In genomic region chr20:2694519-2694918, GRCh38 we compare ENCODE assay signal across 19 cellular contexts. TPM values are rescaled to one million over a fixed set of nuclear protein-coding genes. Genes with fewer than 3 reads are reported as not detected.
DNase-seq lines count a peak whose midpoint lies in the region; ATAC-seq and TF ChIP-seq lines count a peak whose summit lies in the region.
"Had no signal": no experiment of that assay in that cellular context is flagged by ENCODE, and none has a peak within 500 bp of the region (broad histone marks: within the 10 kb centered on the region; RNA-seq: fewer than 3 reads in every experiment).

No MANE protein-coding gene starts in this region.

- H3K36me3 Mint-ChIP-seq in activated CD8-positive, alpha-beta memory T cell treated with anti-CD3 and anti-CD28 coated beads, Interleukin-2, amount 10 ng/mL, durations not matched to agents 7 days and 5 days: peaks cover 2% of the 10 kb centered on the region
- H3K36me3 Mint-ChIP-seq in activated T-helper 1 cell treated with anti-CD3 and anti-CD28 coated beads, Interleukin-12 subunit alpha, Interleukin-12 subunit beta, Interleukin-2, Interleukin-4 antibody, amounts not matched to agents 30 ng/mL and 10 ng/mL and 1 ng/mL, durations not matched to agents 14 hours and 24 hours and 36 hours (ENCODE audit: low read depth): peaks cover 7% of the 10 kb centered on the region
- peaks cover 0 to 5% (median 0%) of the 10 kb centered on the region in 3 experiments; a peak in 2 of 7 replicates for H3K36me3 Mint-ChIP-seq in H9 (ENCODE audit: insufficient read depth in 1 of 3, low read depth in 3 of 3)
- H3K36me3 Mint-ChIP-seq: activated naive CD8-positive, alpha-beta T cell treated with anti-CD3 and anti-CD28 coated beads, Interleukin-2, amount 10 ng/mL, durations not matched to agents 7 days and 5 days had no signal

- no peak for TF ChIP-seq POLR2A in spleen (IDR thresholded peaks at IDR 0.05)

- no peak overlapping the region for H2BK20ac ChIP-seq in H9 (ENCODE audit: low read depth, low read length, poor library complexity, severe bottlenecking)

- no peaks in the 10 kb centered on the region for H3K36me3 ChIP-seq in spleen
- H3K36me3 ChIP-seq: lower lobe of right lung had no signal

- no peak overlapping the region for H3K4ac ChIP-seq in H9 (ENCODE audit: low read depth, low read length)

- no peak overlapping the region for H3K18ac ChIP-seq in H9 (ENCODE audit: insufficient read length, low read depth, low read length)

- H4K91ac ChIP-seq in H9 (ENCODE audit: insufficient read length, low read depth, low read length): no peak overlapping the region

- H3K79me1 ChIP-seq in H9 (ENCODE audit: insufficient read depth, low read depth, low read length, poor library complexity, severe bottlenecking): no peaks in the 10 kb centered on the region

- H2AK5ac ChIP-seq in H9 (ENCODE audit: insufficient read length, low read length): no peak overlapping the region

- H3K14ac ChIP-seq in H9 (ENCODE audit: insufficient read depth, low read length): no peak overlapping the region

- ATAC-seq in activated CD8-positive, alpha-beta memory T cell treated with anti-CD3 and anti-CD28 coated beads, Interleukin-2, amount 10 ng/mL, durations not matched to agents 7 days and 5 days: no peak
- ATAC-seq in left lobe of liver: no peak
- ATAC-seq in GM21381 (IDR thresholded peaks at IDR 0.05; ENCODE audit: unreplicated experiment): no peak

- no peak overlapping the region for H3K56ac ChIP-seq in H9 (ENCODE audit: insufficient read length, low read depth, low read length)

- H3K9me3 ChIP-seq in spleen (no peaks in the 10 kb centered on the region), H9 (ENCODE audit: control insufficient read depth, low read depth, low read length) (no peaks in the 10 kb centered on the region)
- H3K9me3 ChIP-seq: Caco-2, lower lobe of right lung had no signal

- no peak overlapping the region for H3K4me3 ChIP-seq in spleen
- H3K4me3 ChIP-seq: K562 had no signal

- H3K4me2 ChIP-seq in H9 (ENCODE audit: insufficient read depth, insufficient read length, low read length): no peak overlapping the region

- no peak overlapping the region for H3K27ac ChIP-seq in spleen
- no peak overlapping the region for H3K27ac ChIP-seq in H9 (ENCODE audit: insufficient read length, low read depth, low read length)
- H3K27ac ChIP-seq: lower lobe of right lung had no signal

- no peak overlapping the region for H3T11ph ChIP-seq in H9 (ENCODE audit: low read length)

- no peaks in the 10 kb centered on the region for H3K23me2 ChIP-seq in H9 (ENCODE audit: insufficient read length, low read depth, low read length, poor library complexity, severe bottlenecking)

- peaks cover 0 to 90% (median 35%) of the 10 kb centered on the region in 7 donors for H3K27me3 ChIP-seq in spleen (replicated peaks in 1 of 7)
- peaks cover 51% of the 10 kb centered on the region for H3K27me3 ChIP-seq in H9 (ENCODE audit: insufficient read depth, low read length)

- H3K79me2 ChIP-seq in H9 (ENCODE audit: insufficient read depth, low read length): no peaks in the 10 kb centered on the region

- no peak overlapping the region for H2BK15ac ChIP-seq in H9 (ENCODE audit: low read depth, low read length)

- no peak overlapping the region for H4K8ac ChIP-seq in H9 (replicated peaks; ENCODE audit: insufficient read length, low read depth, low read length)

- H3K4me3 Mint-ChIP-seq in activated CD8-positive, alpha-beta memory T cell treated with anti-CD3 and anti-CD28 coated beads, Interleukin-2, amount 10 ng/mL, durations not matched to agents 7 days and 5 days: peak overlapping the region; percentile 1
- H3K4me3 Mint-ChIP-seq in activated T-helper 1 cell treated with anti-CD3 and anti-CD28 coated beads, Interleukin-12 subunit alpha, Interleukin-12 subunit beta, Interleukin-2, Interleukin-4 antibody, amounts not matched to agents 30 ng/mL and 10 ng/mL and 1 ng/mL, durations not matched to agents 14 hours and 24 hours and 36 hours: peak overlapping the region; percentile 76
- peak overlapping the region in 1 of 2 experiments; percentile 73; a peak in 4 of 5 replicates for H3K4me3 Mint-ChIP-seq in H9
- H3K4me3 Mint-ChIP-seq: activated naive CD8-positive, alpha-beta T cell treated with anti-CD3 and anti-CD28 coated beads, Interleukin-2, amount 10 ng/mL, durations not matched to agents 7 days and 5 days; HFFc6 had no signal

- H3K4me1 Mint-ChIP-seq in activated CD8-positive, alpha-beta memory T cell treated with anti-CD3 and anti-CD28 coated beads, Interleukin-2, amount 10 ng/mL, durations not matched to agents 7 days and 5 days: peaks cover 9% of the 10 kb centered on the region
- peaks cover 17% of the 10 kb centered on the region for H3K4me1 Mint-ChIP-seq in activated T-helper 1 cell treated with anti-CD3 and anti-CD28 coated beads, Interleukin-12 subunit alpha, Interleukin-12 subunit beta, Interleukin-2, Interleukin-4 antibody, amounts not matched to agents 30 ng/mL and 10 ng/mL and 1 ng/mL, durations not matched to agents 14 hours and 24 hours and 36 hours (ENCODE audit: low read depth)
- H3K4me1 Mint-ChIP-seq in H9: peaks cover 17 to 38% of the 10 kb centered on the region in 2 experiments

- TF ChIP-seq CTCF in spleen (IDR thresholded peaks at IDR 0.05 in 8 of 11, conservative IDR thresholded peaks at IDR 0.05 in 3 of 11) (no peak), H9 (conservative IDR thresholded peaks at IDR 0.05) (no peak)

- H2BK12ac ChIP-seq in H9 (ENCODE audit: insufficient read length, low read depth, low read length): no peak overlapping the region

- H3K4me1 ChIP-seq in spleen (peaks cover 5 to 26% (median 18%) of the 10 kb centered on the region in 6 donors), H9 (ENCODE audit: insufficient read depth, low read length) (no peaks in the 10 kb centered on the region)

- intact Hi-C loops in activated T-helper 1 cell treated with anti-CD3 and anti-CD28 coated beads, Interleukin-12 subunit alpha, Interleukin-12 subunit beta, Interleukin-2, Interleukin-4 antibody, amounts not matched to agents 30 ng/mL and 10 ng/mL and 1 ng/mL, durations not matched to agents 14 hours and 24 hours and 36 hours (cut with micrococcal nuclease): no loop called here
- intact Hi-C loops in spleen (cut with DNase I; ENCODE audit: low total_unique reads): no loop called here

- H3K23ac ChIP-seq in H9 (ENCODE audit: insufficient read length, low read depth, low read length): no peak overlapping the region

- H4K5ac ChIP-seq in H9 (ENCODE audit: insufficient read length, low read depth, low read length): no peak overlapping the region

- H2BK5ac ChIP-seq in H9 (ENCODE audit: insufficient read length, low read length): no peak overlapping the region

- CTCF ChIA-PET in activated CD8-positive, alpha-beta memory T cell treated with anti-CD3 and anti-CD28 coated beads, Interleukin-2, amount 10 ng/mL, durations not matched to agents 7 days and 5 days (lab: Charles Lee): interaction anchor here (1.2 to 1.7 kb wide), 6 partner anchors 9 to 59 kb away, joined by 3 to 6 read pairs (median 4); no protein-coding TSS in a partner anchor

- peaks cover 4% of the 10 kb centered on the region for H4K20me1 ChIP-seq in H9 (ENCODE audit: control insufficient read depth, insufficient read depth, insufficient read length)

- no peaks in the 10 kb centered on the region for H3K9me3 Mint-ChIP-seq in activated CD8-positive, alpha-beta memory T cell treated with anti-CD3 and anti-CD28 coated beads, Interleukin-2, amount 10 ng/mL, durations not matched to agents 7 days and 5 days (ENCODE audit: low read depth)
- H3K9me3 Mint-ChIP-seq in activated T-helper 1 cell treated with anti-CD3 and anti-CD28 coated beads, Interleukin-12 subunit alpha, Interleukin-12 subunit beta, Interleukin-2, Interleukin-4 antibody, amounts not matched to agents 30 ng/mL and 10 ng/mL and 1 ng/mL, durations not matched to agents 14 hours and 24 hours and 36 hours: no peaks in the 10 kb centered on the region
- H3K9me3 Mint-ChIP-seq in H9: peaks cover 2 to 3% of the 10 kb centered on the region in 2 experiments
- H3K9me3 Mint-ChIP-seq: activated naive CD8-positive, alpha-beta T cell treated with anti-CD3 and anti-CD28 coated beads, Interleukin-2, amount 10 ng/mL, durations not matched to agents 7 days and 5 days; HFFc6 had no signal

- H2AFZ ChIP-seq in H9 (ENCODE audit: low read length): no peak overlapping the region

- H3K27me3 Mint-ChIP-seq in activated CD8-positive, alpha-beta memory T cell treated with anti-CD3 and anti-CD28 coated beads, Interleukin-2, amount 10 ng/mL, durations not matched to agents 7 days and 5 days: peaks cover 59% of the 10 kb centered on the region
- H3K27me3 Mint-ChIP-seq in activated T-helper 1 cell treated with anti-CD3 and anti-CD28 coated beads, Interleukin-12 subunit alpha, Interleukin-12 subunit beta, Interleukin-2, Interleukin-4 antibody, amounts not matched to agents 30 ng/mL and 10 ng/mL and 1 ng/mL, durations not matched to agents 14 hours and 24 hours and 36 hours (ENCODE audit: insufficient read depth): peaks cover 36% of the 10 kb centered on the region
- H3K27me3 Mint-ChIP-seq in H9 (ENCODE audit: low read depth): peaks cover 87% of the 10 kb centered on the region

- no peak for DNase-seq in activated CD8-positive, alpha-beta memory T cell treated with anti-CD3 and anti-CD28 coated beads, Interleukin-2, amount 10 ng/mL, durations not matched to agents 7 days and 5 days
- no peak for DNase-seq in activated CD8-positive, alpha-beta memory T cell treated with anti-CD3 and anti-CD28 coated beads, Interleukin-2, amount 50 U/mL, for 4 hours
- DNase-seq in activated T-helper 1 cell treated with anti-CD3 and anti-CD28 coated beads, Interleukin-12 subunit alpha, Interleukin-12 subunit beta, Interleukin-2, Interleukin-4 antibody, amounts not matched to agents 30 ng/mL and 10 ng/mL and 1 ng/mL, durations not matched to agents 14 hours and 24 hours and 36 hours (ENCODE audit: low spot score): no peak
- DNase-seq in left lobe of liver (ENCODE audit: low spot score) (peak; percentile 34), spleen (peak; percentile 67), ecto neural progenitor cell (ENCODE audit: low spot score) (no peak), H9 (no peak)
- DNase-seq: activated naive CD8-positive, alpha-beta T cell treated with anti-CD3 and anti-CD28 coated beads, Interleukin-2, amount 10 ng/mL, durations not matched to agents 7 days and 5 days; Caco-2; effector CD8-positive, alpha-beta T cell; HFFc6; lower lobe of right lung; NCI-H2081 treated with DMSO at 0.1 percent for 48 hours; NCI-H526; nucleus accumbens; trophoblast cell had no signal

- no peak overlapping the region for H3K9ac ChIP-seq in H9 (ENCODE audit: extremely low read depth, insufficient read length, low read length)

- no peak overlapping the region for H2BK120ac ChIP-seq in H9 (ENCODE audit: low read depth, low read length, poor library complexity, severe bottlenecking)

- 44 to 59% (median 51%) methylated on average over 13 of the region's 13 CpGs for WGBS in spleen, 5 donors
- no CpG with 5 or more reads among the region's 13 CpGs for WGBS in H9 (ENCODE audit: extremely low coverage, insufficient read length, low lambda C conversion rate)

- no peak overlapping the region for H3K27ac Mint-ChIP-seq in activated CD8-positive, alpha-beta memory T cell treated with anti-CD3 and anti-CD28 coated beads, Interleukin-2, amount 10 ng/mL, durations not matched to agents 7 days and 5 days
- no peak overlapping the region for H3K27ac Mint-ChIP-seq in activated T-helper 1 cell treated with anti-CD3 and anti-CD28 coated beads, Interleukin-12 subunit alpha, Interleukin-12 subunit beta, Interleukin-2, Interleukin-4 antibody, amounts not matched to agents 30 ng/mL and 10 ng/mL and 1 ng/mL, durations not matched to agents 14 hours and 24 hours and 36 hours
- H3K27ac Mint-ChIP-seq in H9: no peak overlapping the region
- H3K27ac Mint-ChIP-seq: activated naive CD8-positive, alpha-beta T cell treated with anti-CD3 and anti-CD28 coated beads, Interleukin-2, amount 10 ng/mL, durations not matched to agents 7 days and 5 days; HFFc6 had no signal

RNA-seq across cellular contexts. Expression of gene EBF4, which starts 1.9 kb away (rescaled TPM):
- 1 to 10 TPM; 1.3 to 3.1 TPM for total RNA-seq in activated CD8-positive, alpha-beta memory T cell treated with anti-CD3 and anti-CD28 coated beads, Interleukin-2, amount 10 ng/mL, durations not matched to agents 7 days and 5 days
- total RNA-seq in activated T-helper 1 cell treated with anti-CD3 and anti-CD28 coated beads, Interleukin-12 subunit alpha, Interleukin-12 subunit beta, Interleukin-2, Interleukin-4 antibody, amounts not matched to agents 30 ng/mL and 10 ng/mL and 1 ng/mL, durations not matched to agents 14 hours and 24 hours and 36 hours: 12.3 and 12.6 TPM in 2 replicates
- total RNA-seq in left lobe of liver (8.9 TPM), spleen (10 to 100 TPM in 2 of 7 donors, 1 to 10 TPM in 5; 3.9 to 19.2 (median 6.9) TPM), H9 (2021) (3.9 and 4.3 TPM in 2 replicates)
- 1 to 10 TPM; 2.5 to 4.8 (median 4.8) TPM for polyA plus RNA-seq in spleen
- total RNA-seq: G401 had no signal
- polyA plus RNA-seq: K562 had no signal

RNA-seq across cellular contexts. Expression of gene IDH3B, which starts 30.5 kb away (rescaled TPM):
- 10 to 100 TPM; 91.4 to 96.0 TPM for total RNA-seq in activated CD8-positive, alpha-beta memory T cell treated with anti-CD3 and anti-CD28 coated beads, Interleukin-2, amount 10 ng/mL, durations not matched to agents 7 days and 5 days
- total RNA-seq in activated T-helper 1 cell treated with anti-CD3 and anti-CD28 coated beads, Interleukin-12 subunit alpha, Interleukin-12 subunit beta, Interleukin-2, Interleukin-4 antibody, amounts not matched to agents 30 ng/mL and 10 ng/mL and 1 ng/mL, durations not matched to agents 14 hours and 24 hours and 36 hours: 116 and 125 TPM in 2 replicates
- total RNA-seq in left lobe of liver: 46.9 TPM
- total RNA-seq in spleen: 100 to 1,000 TPM in 3 of 7 donors, 10 to 100 TPM in 4; 72.7 to 105 (median 85.0) TPM
- 10 to 100 TPM; 59.4 to 87.8 (median 78.1) TPM for polyA plus RNA-seq in spleen
- 114 and 122 TPM in 2 replicates for total RNA-seq in H9 (2021)

RNA-seq across cellular contexts. Expression of gene NOP56, which starts 42.1 kb away (rescaled TPM):
- 100 to 1,000 TPM; 469 to 508 TPM for total RNA-seq in activated CD8-positive, alpha-beta memory T cell treated with anti-CD3 and anti-CD28 coated beads, Interleukin-2, amount 10 ng/mL, durations not matched to agents 7 days and 5 days
- total RNA-seq in activated T-helper 1 cell treated with anti-CD3 and anti-CD28 coated beads, Interleukin-12 subunit alpha, Interleukin-12 subunit beta, Interleukin-2, Interleukin-4 antibody, amounts not matched to agents 30 ng/mL and 10 ng/mL and 1 ng/mL, durations not matched to agents 14 hours and 24 hours and 36 hours: 863 and 897 TPM in 2 replicates
- total RNA-seq in left lobe of liver: 30.4 TPM
- total RNA-seq in spleen: 100 to 1,000 TPM in 6 of 7 donors, 10 to 100 TPM in 1; 82.1 to 183 (median 127) TPM
- 100 to 1,000 TPM; 151 to 208 (median 182) TPM for polyA plus RNA-seq in spleen
- 756 and 774 TPM in 2 replicates for total RNA-seq in H9 (2021)

Comparison
In these comparisons a context has a peak if more than half of its experiments do, and no peak if none do; other contexts are left out.
1. DNase-seq: peak in left lobe of liver (single experiment) and spleen (single experiment); none in activated CD8-positive, alpha-beta memory T cell treated with anti-CD3 and anti-CD28 coated beads, Interleukin-2, amount 10 ng/mL, durations not matched to agents 7 days and 5 days (single experiment), activated CD8-positive, alpha-beta memory T cell treated with anti-CD3 and anti-CD28 coated beads, Interleukin-2, amount 50 U/mL, for 4 hours (single experiment), activated T-helper 1 cell treated with anti-CD3 and anti-CD28 coated beads, Interleukin-12 subunit alpha, Interleukin-12 subunit beta, Interleukin-2, Interleukin-4 antibody, amounts not matched to agents 30 ng/mL and 10 ng/mL and 1 ng/mL, durations not matched to agents 14 hours and 24 hours and 36 hours (single experiment), ecto neural progenitor cell (single experiment) and H9 (single experiment).